ENCODE assay signal across 2 cellular contexts in genomic region chr17:40352779-40353394, GRCh38.
TF ChIP-seq lines count a peak whose summit lies in the region.

No MANE protein-coding gene starts in this region.

TF ChIP-seq in IMR-90, 13 proteins besides CTCF, POLR2A, EP300 and RAD21 (continued from another document):
- no peak for TF ChIP-seq ELK1 (IDR thresholded peaks at IDR 0.05; ENCODE audit: borderline replicate concordance, low read depth, low read length)
- TF ChIP-seq MAZ (IDR thresholded peaks at IDR 0.05; ENCODE audit: borderline replicate concordance, low read depth, low read length): no peak
- no peak for TF ChIP-seq FOS (IDR thresholded peaks at IDR 0.05; ENCODE audit: low read depth, low read length)
- TF ChIP-seq MAFK (IDR thresholded peaks at IDR 0.05; ENCODE audit: low read depth, low read length): no peak

TF ChIP-seq in liver, 16 proteins besides CTCF, POLR2A, EP300 and RAD21 (continued from another document):
- TF ChIP-seq ZBTB33 (IDR thresholded peaks at IDR 0.05): peak; percentile 78
- peak; percentile 98 for TF ChIP-seq MAX (IDR thresholded peaks at IDR 0.05)
- TF ChIP-seq TAF1 (conservative IDR thresholded peaks at IDR 0.05): no peak
- no peak for TF ChIP-seq REST (IDR thresholded peaks at IDR 0.05)
- TF ChIP-seq RXRA (IDR thresholded peaks at IDR 0.05): peak; percentile 99 to 100
TF ChIP-seq in liver: peak in this region for 13.
